In genomic region chr3:188819939-188820338, GRCh38 we compare ENCODE assay signal across 14 cellular contexts.
A peak's percentile ranks its signal among the peaks of the same experiment; 100 is the strongest.
DNase-seq lines count a peak whose midpoint lies in the region; ATAC-seq lines count a peak whose summit lies in the region.
"Had no signal": no experiment of that assay in that cellular context is flagged by ENCODE, and none has a peak within 500 bp of the region (broad histone marks: within the 10 kb centered on the region; RNA-seq: fewer than 3 reads in every experiment).

No MANE protein-coding gene starts in this region.

- DNase-seq in CD1c-positive myeloid dendritic cell (ENCODE audit: extremely low spot score), result peak; percentile 79
- DNase-seq in MV-4-11 (lab: John Stamatoyannopoulos, UW), result peak; percentile 94
- DNase-seq in fibroblast of peridontal ligament (ENCODE audit: extremely low read depth), result peak; percentile 55
- DNase-seq in sciatic nerve (ENCODE audit: low spot score), result no peak
- DNase-seq in stimulated activated effector memory CD8-positive, alpha-beta T cell treated with anti-CD3 and anti-CD28 coated beads, Interleukin-12 subunit alpha, Interleukin-12 subunit beta, amount 100 ng/mL, for 72 hours (ENCODE audit: low spot score in 2 of 2), result no peak
- DNase-seq in stimulated activated naive CD4-positive, alpha-beta T cell treated with Interleukin-2 at 50 U/mL for 16 hours (lab: John Stamatoyannopoulos, UW), result no peak
- DNase-seq: activated CD4-positive, CD25-positive, alpha-beta regulatory T cell; activated T-cell treated with anti-CD3 and anti-CD28 coated beads for 4 hours; CD8-positive, alpha-beta memory T cell; head of caudate nucleus; NCI-H2171; substantia nigra had no signal

- intact Hi-C loops in sciatic nerve (cut with DNase I), result no loop called here

- H3K4me3 Mint-ChIP-seq in stimulated activated effector memory CD8-positive, alpha-beta T cell treated with anti-CD3 and anti-CD28 coated beads, Interleukin-12 subunit alpha, Interleukin-12 subunit beta, amount 100 ng/mL, for 72 hours, result no peak overlapping the region
- H3K4me3 Mint-ChIP-seq: CD8-positive, alpha-beta memory T cell had no signal

- no peak overlapping the region for H3K27ac Mint-ChIP-seq in stimulated activated effector memory CD8-positive, alpha-beta T cell treated with anti-CD3 and anti-CD28 coated beads, Interleukin-12 subunit alpha, Interleukin-12 subunit beta, amount 100 ng/mL, for 72 hours
- H3K27ac Mint-ChIP-seq: CD8-positive, alpha-beta memory T cell had no signal

- H3K4me1 Mint-ChIP-seq in stimulated activated effector memory CD8-positive, alpha-beta T cell treated with anti-CD3 and anti-CD28 coated beads, Interleukin-12 subunit alpha, Interleukin-12 subunit beta, amount 100 ng/mL, for 72 hours, result peaks cover 2% of the 10 kb centered on the region
- H3K4me1 Mint-ChIP-seq: CD8-positive, alpha-beta memory T cell had no signal

- H3K9me3 Mint-ChIP-seq in stimulated activated effector memory CD8-positive, alpha-beta T cell treated with anti-CD3 and anti-CD28 coated beads, Interleukin-12 subunit alpha, Interleukin-12 subunit beta, amount 100 ng/mL, for 72 hours, result no peaks in the 10 kb centered on the region
- H3K9me3 Mint-ChIP-seq: CD8-positive, alpha-beta memory T cell had no signal

- ATAC-seq in sciatic nerve (peak; percentile 90), HG02678 (IDR thresholded peaks at IDR 0.05; ENCODE audit: unreplicated experiment) (no peak), GM19463 (IDR thresholded peaks at IDR 0.05; ENCODE audit: unreplicated experiment) (no peak)
- no peak for ATAC-seq in stimulated activated effector memory CD8-positive, alpha-beta T cell treated with anti-CD3 and anti-CD28 coated beads, Interleukin-12 subunit alpha, Interleukin-12 subunit beta, amount 100 ng/mL, for 72 hours

- no peaks in the 10 kb centered on the region for H3K36me3 Mint-ChIP-seq in stimulated activated effector memory CD8-positive, alpha-beta T cell treated with anti-CD3 and anti-CD28 coated beads, Interleukin-12 subunit alpha, Interleukin-12 subunit beta, amount 100 ng/mL, for 72 hours
- H3K36me3 Mint-ChIP-seq: CD8-positive, alpha-beta memory T cell had no signal

Comparison
In these comparisons a context has a peak if more than half of its experiments do, and no peak if none do; other contexts are left out.
1. DNase-seq: peak in CD1c-positive myeloid dendritic cell (single experiment), MV-4-11 (single experiment) and fibroblast of peridontal ligament (single experiment); none in sciatic nerve (single experiment), stimulated activated effector memory CD8-positive, alpha-beta T cell treated with anti-CD3 and anti-CD28 coated beads, Interleukin-12 subunit alpha, Interleukin-12 subunit beta, amount 100 ng/mL, for 72 hours (0 of 2) and stimulated activated naive CD4-positive, alpha-beta T cell treated with Interleukin-2 at 50 U/mL for 16 hours (single experiment).